8 cellular contexts compared by ENCODE assay signal in the genomic region with DNA sequence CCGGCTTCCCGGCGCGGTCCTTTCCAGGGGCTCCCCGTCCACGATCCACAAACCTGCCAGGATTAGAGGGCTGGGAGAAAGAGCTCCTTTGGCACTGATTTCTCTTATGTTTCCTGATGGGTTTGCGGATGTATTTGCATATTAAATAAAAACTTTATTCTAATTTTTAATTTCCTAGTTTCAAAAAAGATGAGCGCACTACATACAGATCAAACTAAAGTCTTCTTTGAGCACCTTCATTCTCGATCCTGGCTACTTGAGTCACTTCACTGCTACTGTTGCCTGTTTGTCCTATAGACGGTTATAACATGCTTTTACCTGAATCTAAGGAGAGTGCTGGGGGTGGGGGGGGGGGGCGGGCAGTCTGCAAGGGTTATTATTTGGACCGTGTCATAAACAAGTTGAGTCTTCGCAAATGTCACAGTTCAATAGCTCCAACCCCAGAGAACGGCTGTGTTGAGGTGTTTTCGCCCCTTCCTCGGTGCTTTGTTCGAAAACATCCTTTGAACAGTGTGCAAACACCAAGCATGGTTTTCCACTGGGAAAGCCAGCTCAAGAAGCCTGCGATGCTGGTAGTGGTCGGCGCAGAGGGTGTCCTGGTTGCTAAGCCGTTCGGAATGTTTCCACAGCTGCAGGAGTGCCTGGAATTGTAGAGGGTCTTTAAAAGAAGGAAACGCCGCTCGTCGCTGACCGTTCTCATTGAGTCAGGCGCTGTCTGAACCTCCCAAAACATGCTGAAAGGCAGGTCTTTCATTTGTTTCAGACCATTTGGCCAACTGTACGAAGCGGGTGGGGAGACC.
A peak's percentile ranks its signal among the peaks of the same experiment; 100 is the strongest.
DNase-seq lines count a peak whose midpoint lies in the region; ATAC-seq and TF ChIP-seq lines count a peak whose summit lies in the region.

No MANE protein-coding gene starts in this region.

- H3K27me3 ChIP-seq in ACC112 (ENCODE audit: insufficient read depth, low read length): no peaks in the 10 kb centered on the region
- no peaks in the 10 kb centered on the region for H3K27me3 ChIP-seq in brain microvascular endothelial cell (replicated peaks)
- H3K27me3 ChIP-seq in mucosa of rectum (ENCODE audit: control insufficient read depth in 2 of 2, insufficient read depth in 2 of 2, low read length in 2 of 2): no peaks in the 10 kb centered on the region

- ATAC-seq in HG03280 (IDR thresholded peaks at IDR 0.05; ENCODE audit: unreplicated experiment): no peak
- ATAC-seq in GM19324 (IDR thresholded peaks at IDR 0.05; ENCODE audit: low FRiP score, unreplicated experiment): no peak

- H3K27ac ChIP-seq in ACC112 (ENCODE audit: low read depth, low read length) (no peak overlapping the region), brain microvascular endothelial cell (peak overlapping the region; percentile 35), mucosa of rectum (ENCODE audit: low read depth in 2 of 2, low read length in 2 of 2) (peak overlapping the region; percentile 91 to 95)

- DNase-seq in HS-5 (ENCODE audit: low read depth) (peak; percentile 6), brain microvascular endothelial cell (peak; percentile 68), T-helper 9 cell (no peak), DMS79 treated with DMSO at 0.1 percent for 48 hours (lab: John Stamatoyannopoulos, UW) (no peak)

- H3K36me3 ChIP-seq in ACC112 (ENCODE audit: insufficient read depth, low read length) (no peaks in the 10 kb centered on the region), brain microvascular endothelial cell (replicated peaks) (no peaks in the 10 kb centered on the region), mucosa of rectum (ENCODE audit: control insufficient read depth in 2 of 2, insufficient read depth in 2 of 2, low read length in 2 of 2) (no peaks in the 10 kb centered on the region)

- H3K9me3 ChIP-seq in mucosa of rectum (ENCODE audit: control insufficient read depth in 2 of 2, low read length in 2 of 2): no peaks in the 10 kb centered on the region

- peaks cover 15% of the 10 kb centered on the region for H3K4me1 ChIP-seq in ACC112 (ENCODE audit: control insufficient read depth, insufficient read depth, low read length, unreplicated experiment)
- peaks cover 7 to 18% of the 10 kb centered on the region in 2 donors for H3K4me1 ChIP-seq in mucosa of rectum (ENCODE audit: control insufficient read depth in 2 of 2, insufficient read depth in 2 of 2, low read length in 2 of 2)

- H3K9ac ChIP-seq in mucosa of rectum (ENCODE audit: low read depth in 1 of 2, low read length in 2 of 2): peak overlapping the region in 1 of 2 donors; percentile 91

- peaks cover 27% of the 10 kb centered on the region for H3K79me2 ChIP-seq in ACC112 (ENCODE audit: control insufficient read depth, insufficient read depth, low read length, unreplicated experiment)

- H3K4me3 ChIP-seq in ACC112 (ENCODE audit: low read depth, low read length): peak overlapping the region; percentile 94
- peak overlapping the region; percentile 94 for H3K4me3 ChIP-seq in brain microvascular endothelial cell (ENCODE audit: low read depth, low read length)
- H3K4me3 ChIP-seq in mucosa of rectum (ENCODE audit: low read length in 2 of 2): peak overlapping the region; percentile 89 to 92

- no peak for TF ChIP-seq CTCF in brain microvascular endothelial cell (IDR thresholded peaks at IDR 0.05; ENCODE audit: low read depth, low read length, missing control alignments)

- in situ Hi-C loops in brain microvascular endothelial cell (cut with HindIII; ENCODE audit: low pct_ligation_motif_present, low sequenced_read_pairs): no loop called here

- no peak overlapping the region for H2AFZ ChIP-seq in ACC112 (ENCODE audit: low read length, unreplicated experiment)

Comparison
In these comparisons a context has a peak if more than half of its experiments do, and no peak if none do; other contexts are left out.
1. DNase-seq: peak in HS-5 (single experiment) and brain microvascular endothelial cell (single experiment); none in T-helper 9 cell (single experiment) and DMS79 treated with DMSO at 0.1 percent for 48 hours (single experiment).
2. Peak in every context shown above with its lines, with median percentiles within 50 percentile points of each other: H3K4me3 ChIP-seq.